ENCODE assay signal across 18 cellular contexts in the genomic region with DNA sequence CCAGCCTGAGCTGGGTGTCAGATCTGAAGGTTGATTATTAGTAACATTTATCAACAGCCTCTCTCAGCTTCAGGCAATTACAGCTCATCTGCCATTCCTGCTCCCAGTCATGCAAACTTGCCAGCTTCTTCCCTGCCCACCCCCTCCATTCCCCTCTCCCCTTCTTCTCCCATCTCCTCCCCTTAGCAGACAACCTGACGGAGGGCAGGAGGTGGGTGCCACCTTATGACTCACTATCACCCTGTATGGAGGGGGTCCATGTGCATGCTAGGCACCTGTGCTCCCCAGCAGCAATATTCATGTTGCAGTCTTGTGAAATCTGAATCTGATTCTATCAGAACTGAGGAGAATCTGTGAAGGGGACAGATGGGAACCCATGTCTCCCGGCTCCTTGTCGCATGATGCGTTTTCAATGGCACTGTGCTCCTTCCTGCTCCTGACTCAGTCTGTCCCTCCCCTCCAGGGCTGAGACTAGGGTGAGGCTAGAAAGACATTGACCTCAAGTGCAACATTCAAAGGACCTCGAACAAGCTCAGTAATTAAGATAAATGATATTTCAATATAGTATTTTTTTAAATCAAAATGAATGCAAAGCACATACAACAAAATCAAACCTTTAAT.
"Had no signal": no experiment of that assay in that cellular context is flagged by ENCODE, and none has a peak within 500 bp of the region (broad histone marks: within the 10 kb centered on the region; RNA-seq: fewer than 3 reads in every experiment).

No MANE protein-coding gene starts in this region.

- H3K9me3 ChIP-seq: body of pancreas, pancreas, upper lobe of right lung had no signal

- DNase-seq: activated CD4-positive, alpha-beta T cell treated with anti-CD3 and anti-CD28 coated beads, Interleukin-2, amount 50 U/mL, for 4 hours; activated gamma-delta T cell; activated naive CD4-positive, alpha-beta T cell treated with anti-CD3 and anti-CD28 coated beads, Interleukin-2, amount 50 U/mL, for 16 hours; activated naive CD8-positive, alpha-beta T cell treated with anti-CD3 and anti-CD28 coated beads, Interleukin-2, amount 50 U/mL, for 24 hours; activated T-cell treated with anti-CD3 and anti-CD28 coated beads for 4 hours; body of pancreas; dorsolateral prefrontal cortex; effector memory CD8-positive, alpha-beta T cell; foreskin melanocyte; naive B cell; pancreas; stimulated activated CD4-positive, alpha-beta T cell treated with anti-CD3 and anti-CD28 coated beads, Interleukin-15, amount 100 ng/mL, for 24 hours; T1000; upper lobe of right lung had no signal

- H3K27me3 ChIP-seq: dorsolateral prefrontal cortex, pancreas, upper lobe of right lung had no signal

- H3K4me2 ChIP-seq: smooth muscle cell had no signal

- H3K36me3 ChIP-seq: pancreas, upper lobe of right lung had no signal

- H3K4me1 ChIP-seq: pancreas, upper lobe of right lung had no signal

- H3K27ac ChIP-seq: body of pancreas, pancreas, upper lobe of right lung had no signal

- H3K4me3 ChIP-seq: body of pancreas, dorsolateral prefrontal cortex, pancreas, smooth muscle cell, upper lobe of right lung had no signal

- ATAC-seq: activated naive CD8-positive, alpha-beta T cell treated with anti-CD3 and anti-CD28 coated beads, Interleukin-2, amount 50 U/mL, for 24 hours; body of pancreas; effector memory CD8-positive, alpha-beta T cell; esophagus mucosa; pancreas; stimulated activated memory B cell treated with anti-CD40 and anti-IgM and Interleukin-4, amounts not matched to agents 10 μg/mL and 1 μg/mL and 100 μg/mL, for 72 hours; upper lobe of right lung; WTC11 had no signal
